Comparison of ENCODE assay signal across 9 cellular contexts in the genomic region with DNA sequence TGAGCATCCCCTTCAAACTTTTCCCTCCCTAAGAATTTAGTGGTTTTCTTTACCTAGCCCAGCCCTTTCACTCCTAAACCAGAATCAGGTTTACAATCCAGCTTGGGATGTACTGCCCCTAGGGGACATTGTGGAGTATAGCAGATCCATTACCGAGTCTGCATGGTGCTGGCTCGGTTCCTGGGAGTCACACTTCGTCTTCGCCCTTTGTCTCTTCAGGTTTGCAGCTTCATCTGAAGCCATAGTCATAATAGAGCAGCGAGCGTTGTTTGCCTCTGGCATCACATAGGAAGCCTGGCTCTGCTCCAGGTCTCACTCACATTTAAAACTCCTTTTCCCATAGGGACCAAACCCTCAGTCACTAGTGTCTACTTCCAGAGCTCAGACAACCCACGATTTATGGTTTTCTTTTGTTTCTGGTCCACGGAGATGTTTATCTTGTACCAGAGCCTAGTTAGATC. TPM values are rescaled to one million over a fixed set of nuclear protein-coding genes. Genes with fewer than 3 reads are reported as not detected.
A peak's percentile ranks its signal among the peaks of the same experiment; 100 is the strongest.
DNase-seq lines count a peak whose midpoint lies in the region; ATAC-seq and TF ChIP-seq lines count a peak whose summit lies in the region.
"Had no signal": no experiment of that assay in that cellular context is flagged by ENCODE, and none has a peak within 500 bp of the region (broad histone marks: within the 10 kb centered on the region; RNA-seq: fewer than 3 reads in every experiment).

No MANE protein-coding gene starts in this region.

- no peak overlapping the region for H3K4me3 ChIP-seq in choroid plexus epithelial cell (ENCODE audit: low read depth, low read length)
- H3K4me3 ChIP-seq: BLaER1 treated with 17β-estradiol and CSF1 and Interleukin-3, amounts not matched to agents 10 nM and 100 nM had no signal

- peak; percentile 91 for ATAC-seq in GM21576 (IDR thresholded peaks at IDR 0.05; ENCODE audit: unreplicated experiment)

- TF ChIP-seq CTCF in choroid plexus epithelial cell (conservative IDR thresholded peaks at IDR 0.05; ENCODE audit: low read depth, low read length), result peak; percentile 75

- DNase-seq in NCI-H82 (lab: John Stamatoyannopoulos, UW) (peak; percentile 70), NCI-H82 treated with DMSO at 0.1 percent for 48 hours (lab: John Stamatoyannopoulos, UW; ENCODE audit: unreplicated experiment) (no peak), HK-2 (ENCODE audit: unreplicated experiment) (peak; percentile 4), NCI-H774 (lab: John Stamatoyannopoulos, UW) (peak; percentile 83), choroid plexus epithelial cell (ENCODE audit: low read depth) (peak; percentile 33), lung microvascular endothelial cell (ENCODE audit: low read depth in 2 of 2) (peak; percentile 25 to 48), cerebellar nuclear complex (lab: John Stamatoyannopoulos, UW) (no peak)

RNA-seq across cellular contexts. Expression of gene LYPD6, which starts 16.8 kb away (rescaled TPM):
- total RNA-seq in lung microvascular endothelial cell, result 3.7 and 7.5 TPM in 2 replicates

Comparison
In these comparisons a context has a peak if more than half of its experiments do, and no peak if none do; other contexts are left out.
1. DNase-seq: peak in NCI-H82 (single experiment), HK-2 (single experiment), NCI-H774 (single experiment), choroid plexus epithelial cell (single experiment) and lung microvascular endothelial cell (2 of 2); none in NCI-H82 treated with DMSO at 0.1 percent for 48 hours (single experiment) and cerebellar nuclear complex (0 of 2).